In genomic region chr11:119067371-119068222, GRCh38 we compare ENCODE assay signal across 8 cellular contexts. TPM values are rescaled to one million over a fixed set of nuclear protein-coding genes. Genes with fewer than 3 reads are reported as not detected.
DNase-seq lines count a peak whose midpoint lies in the region; ATAC-seq, FAIRE-seq and TF ChIP-seq lines count a peak whose summit lies in the region.

Gene VPS11, plus strand, starts transcription at chr11:119067818. Its CDS starts 6 bp downstream, at chr11:119067824.

- H3K9me3 ChIP-seq in body of pancreas = no peaks in the 10 kb centered on the region
- no peaks in the 10 kb centered on the region for H3K9me3 ChIP-seq in sigmoid colon

- DNase-seq in NCI-H1436 (lab: John Stamatoyannopoulos, UW) (peak; percentile 93), NCI-H1436 treated with DMSO at 0.1 percent for 48 hours (lab: John Stamatoyannopoulos, UW) (no peak), NCI-H2107 treated with DMSO at 0.1 percent for 48 hours (lab: John Stamatoyannopoulos, UW; ENCODE audit: unreplicated experiment) (peak; percentile 78), body of pancreas (peak; percentile 97 to 99 (median 98)), iPS DF 19.7 (ENCODE audit: low read depth, low spot score) (peak; percentile 88), sigmoid colon (peak; percentile 99)

- peak within 1 kb of the TSS; percentile 66 to 89 (median 89) for H3K27ac ChIP-seq in body of pancreas
- peak within 1 kb of the TSS; percentile 85 to 91 (median 88) for H3K27ac ChIP-seq in sigmoid colon

- TF ChIP-seq POLR2A in body of pancreas (IDR thresholded peaks at IDR 0.05) (peak; percentile 63 to 88 (median 84)), sigmoid colon (IDR thresholded peaks at IDR 0.05) (peak in 1 of 2 donors; percentile 42)

- H3K27me3 ChIP-seq in body of pancreas = no peaks in the 10 kb centered on the region
- no peaks in the 10 kb centered on the region for H3K27me3 ChIP-seq in sigmoid colon

- peak in 1 of 4 donors; percentile 74 for TF ChIP-seq EP300 in sigmoid colon (IDR thresholded peaks at IDR 0.05)

- 1% methylated on average over 19 to 49 of the region's 49 CpGs for WGBS in body of pancreas, 2 donors
- 0% methylated on average over 49 of the region's 49 CpGs for WGBS in sigmoid colon, 2 donors

- peak within 1 kb of the TSS; percentile 73 to 74 for H3K4me3 ChIP-seq in body of pancreas
- peak within 1 kb of the TSS; percentile 76 to 94 (median 82) for H3K4me3 ChIP-seq in sigmoid colon

- FAIRE-seq in TTC549 (lab: Jason Lieb, UNC) = peak; percentile 41

- intact Hi-C loops in body of pancreas (cut with DNase I) = no loop called here
- intact Hi-C loops in sigmoid colon (cut with DNase I) = no loop called here

- ATAC-seq in HG03045 (IDR thresholded peaks at IDR 0.05; ENCODE audit: unreplicated experiment) (peak; percentile 91), body of pancreas (peak; percentile 96)

- peak in 1 of 7 experiments; percentile 30 for TF ChIP-seq CTCF in body of pancreas (IDR thresholded peaks at IDR 0.05)
- TF ChIP-seq CTCF in sigmoid colon (IDR thresholded peaks at IDR 0.05) = no peak

- H3K36me3 ChIP-seq in body of pancreas (replicated peaks in 1 of 2; ENCODE audit: insufficient read depth in 1 of 2, low read depth in 2 of 2) = peaks cover 7 to 12% of the 10 kb centered on the region in 2 donors
- H3K36me3 ChIP-seq in sigmoid colon = peaks cover 4 to 29% (median 26%) of the 10 kb centered on the region in 4 donors

- H3K4me1 ChIP-seq in body of pancreas (peaks cover 52% of the 10 kb centered on the region), sigmoid colon (peaks cover 0 to 36% (median 30%) of the 10 kb centered on the region in 4 donors)

RNA-seq across cellular contexts. Expression of gene VPS11, which starts in this region (rescaled TPM):
- total RNA-seq in body of pancreas (10 to 100 TPM; 17.6 to 50.1 TPM), sigmoid colon (10 to 100 TPM; 26.0 to 37.0 (median 30.8) TPM)
- 10 to 100 TPM; 13.4 to 29.2 (median 27.0) TPM for polyA plus RNA-seq in sigmoid colon
